In genomic region chr3:185702564-185703225, GRCh38 we compare ENCODE assay signal across 2 cellular contexts.
TF ChIP-seq lines count a peak whose summit lies in the region.

No MANE protein-coding gene starts in this region.

TF ChIP-seq in SK-N-SH treated with all-trans-retinoic acid at 6 μM for 48 hours, 23 proteins besides CTCF, POLR2A, EP300 and RAD21 (continued from another document):
- TF ChIP-seq, protein P1, sequence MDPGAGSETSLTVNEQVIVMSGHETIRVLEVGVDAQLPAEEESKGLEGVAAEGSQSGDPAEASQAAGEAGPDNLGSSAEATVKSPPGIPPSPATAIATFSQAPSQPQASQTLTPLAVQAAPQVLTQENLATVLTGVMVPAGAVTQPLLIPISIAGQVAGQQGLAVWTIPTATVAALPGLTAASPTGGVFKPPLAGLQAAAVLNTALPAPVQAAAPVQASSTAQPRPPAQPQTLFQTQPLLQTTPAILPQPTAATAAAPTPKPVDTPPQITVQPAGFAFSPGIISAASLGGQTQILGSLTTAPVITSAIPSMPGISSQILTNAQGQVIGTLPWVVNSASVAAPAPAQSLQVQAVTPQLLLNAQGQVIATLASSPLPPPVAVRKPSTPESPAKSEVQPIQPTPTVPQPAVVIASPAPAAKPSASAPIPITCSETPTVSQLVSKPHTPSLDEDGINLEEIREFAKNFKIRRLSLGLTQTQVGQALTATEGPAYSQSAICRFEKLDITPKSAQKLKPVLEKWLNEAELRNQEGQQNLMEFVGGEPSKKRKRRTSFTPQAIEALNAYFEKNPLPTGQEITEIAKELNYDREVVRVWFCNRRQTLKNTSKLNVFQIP (CRISPR knock-in tag; IDR thresholded peaks at IDR 0.05; ENCODE audit: borderline replicate concordance, low read depth), result no peak
- TF ChIP-seq, protein P2, sequence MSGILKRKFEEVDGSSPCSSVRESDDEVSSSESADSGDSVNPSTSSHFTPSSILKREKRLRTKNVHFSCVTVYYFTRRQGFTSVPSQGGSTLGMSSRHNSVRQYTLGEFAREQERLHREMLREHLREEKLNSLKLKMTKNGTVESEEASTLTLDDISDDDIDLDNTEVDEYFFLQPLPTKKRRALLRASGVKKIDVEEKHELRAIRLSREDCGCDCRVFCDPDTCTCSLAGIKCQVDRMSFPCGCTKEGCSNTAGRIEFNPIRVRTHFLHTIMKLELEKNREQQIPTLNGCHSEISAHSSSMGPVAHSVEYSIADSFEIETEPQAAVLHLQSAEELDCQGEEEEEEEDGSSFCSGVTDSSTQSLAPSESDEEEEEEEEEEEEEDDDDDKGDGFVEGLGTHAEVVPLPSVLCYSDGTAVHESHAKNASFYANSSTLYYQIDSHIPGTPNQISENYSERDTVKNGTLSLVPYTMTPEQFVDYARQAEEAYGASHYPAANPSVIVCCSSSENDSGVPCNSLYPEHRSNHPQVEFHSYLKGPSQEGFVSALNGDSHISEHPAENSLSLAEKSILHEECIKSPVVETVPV (CRISPR knock-in tag; IDR thresholded peaks at IDR 0.05), result no peak
- TF ChIP-seq ZNF565 (CRISPR knock-in tag; conservative IDR thresholded peaks at IDR 0.05; ENCODE audit: low read depth), result no peak

TF ChIP-seq in HepG2, 621 proteins besides CTCF, POLR2A, EP300 and RAD21 (continued from another document):
- TF ChIP-seq, protein P3, sequence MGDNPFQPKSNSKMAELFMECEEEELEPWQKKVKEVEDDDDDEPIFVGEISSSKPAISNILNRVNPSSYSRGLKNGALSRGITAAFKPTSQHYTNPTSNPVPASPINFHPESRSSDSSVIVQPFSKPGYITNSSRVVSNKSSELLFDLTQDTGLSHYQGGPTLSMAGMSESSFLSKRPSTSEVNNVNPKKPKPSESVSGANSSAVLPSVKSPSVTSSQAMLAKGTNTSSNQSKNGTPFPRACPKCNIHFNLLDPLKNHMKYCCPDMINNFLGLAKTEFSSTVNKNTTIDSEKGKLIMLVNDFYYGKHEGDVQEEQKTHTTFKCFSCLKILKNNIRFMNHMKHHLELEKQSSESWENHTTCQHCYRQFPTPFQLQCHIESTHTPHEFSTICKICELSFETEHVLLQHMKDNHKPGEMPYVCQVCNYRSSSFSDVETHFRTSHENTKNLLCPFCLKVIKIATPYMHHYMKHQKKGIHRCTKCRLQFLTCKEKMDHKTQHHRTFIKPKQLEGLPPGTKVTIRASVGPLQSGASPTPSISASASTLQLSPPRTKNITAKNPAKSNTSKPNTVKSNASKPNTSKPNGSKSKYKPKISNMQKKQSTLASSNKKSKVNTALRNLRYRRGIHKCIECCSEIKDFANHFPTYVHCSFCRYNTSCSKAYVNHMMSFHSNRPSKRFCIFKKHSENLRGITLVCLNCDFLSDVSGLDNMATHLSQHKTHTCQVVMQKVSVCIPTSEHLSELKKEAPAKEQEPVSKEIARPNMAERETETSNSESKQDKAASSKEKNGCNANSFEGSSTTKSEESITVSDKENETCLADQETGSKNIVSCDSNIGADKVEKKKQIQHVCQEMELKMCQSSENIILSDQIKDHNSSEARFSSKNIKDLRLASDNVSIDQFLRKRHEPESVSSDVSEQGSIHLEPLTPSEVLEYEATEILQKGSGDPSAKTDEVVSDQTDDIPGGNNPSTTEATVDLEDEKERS (CRISPR knock-in tag; IDR thresholded peaks at IDR 0.05), result no peak
- no peak for TF ChIP-seq ZXDC (CRISPR knock-in tag; IDR thresholded peaks at IDR 0.05)
